ENCODE assay signal across 14 cellular contexts in genomic region chr2:96876036-96876810, GRCh38. TPM values are rescaled to one million over a fixed set of nuclear protein-coding genes. Genes with fewer than 3 reads are reported as not detected.
DNase-seq lines count a peak whose midpoint lies in the region; ATAC-seq, FAIRE-seq and TF ChIP-seq lines count a peak whose summit lies in the region.
"Had no signal": no experiment of that assay in that cellular context is flagged by ENCODE, and none has a peak within 500 bp of the region (broad histone marks: within the 10 kb centered on the region; RNA-seq: fewer than 3 reads in every experiment).

No MANE protein-coding gene starts in this region.

- H3K9ac ChIP-seq in HepG2 (ENCODE audit: insufficient read depth, low read depth, low read length) = no peak overlapping the region

- H3K79me2 ChIP-seq in HepG2 (ENCODE audit: insufficient read depth, low read length) = no peaks in the 10 kb centered on the region

- H3K4me3 Mint-ChIP-seq in activated T-cell treated with anti-CD3 and anti-CD28 coated beads, Interleukin-2, amount 50 U/mL, for 24 hours = no peak overlapping the region
- H3K4me3 Mint-ChIP-seq in WTC11 = no peak overlapping the region

- TF ChIP-seq RAD21 in HepG2 (CRISPR knock-in tag; IDR thresholded peaks at IDR 0.05) = no peak

- ATAC-seq in WTC11 (peak; percentile 25), HepG2 (peak; percentile 36), HG03045 (IDR thresholded peaks at IDR 0.05; ENCODE audit: unreplicated experiment) (no peak), HG03175 (IDR thresholded peaks at IDR 0.05; ENCODE audit: unreplicated experiment) (no peak)
- ATAC-seq: foreskin keratinocyte, left cardiac atrium had no signal

- H3K9me3 Mint-ChIP-seq in activated T-cell treated with anti-CD3 and anti-CD28 coated beads, Interleukin-2, amount 50 U/mL, for 24 hours = no peaks in the 10 kb centered on the region
- H3K9me3 Mint-ChIP-seq in WTC11 = no peaks in the 10 kb centered on the region

- POLR2A ChIA-PET in WTC11 (lab: Charles Lee) (interaction anchor here (1.0 kb wide), 1 partner anchor 18 kb away, joined by 4 read pairs; the partner anchor contains the start of gene ANKRD39), HepG2 (lab: Yijun Ruan, JAX) (interaction anchor here (1.0 kb wide), 1 partner anchor 18 kb away, joined by 6 read pairs; the partner anchor contains the start of gene ANKRD39)

- no peaks in the 10 kb centered on the region for H3K9me3 ChIP-seq in HepG2 (ENCODE audit: low read length)
- H3K9me3 ChIP-seq in tibial nerve = no peaks in the 10 kb centered on the region
- H3K9me3 ChIP-seq in stomach = no peaks in the 10 kb centered on the region

- DNase-seq in activated T-cell treated with anti-CD3 and anti-CD28 coated beads, Interleukin-2, amount 50 U/mL, for 24 hours = no peak
- DNase-seq in activated T-cell treated with anti-CD3 and anti-CD28 coated beads for 4 hours (no peak), WTC11 (ENCODE audit: low spot score) (no peak), HepG2 (ENCODE audit: low spot score) (no peak), tibial nerve (ENCODE audit: low spot score in 2 of 2) (no peak), stomach (no peak)
- DNase-seq: activated T-cell treated with anti-CD3 and anti-CD28 coated beads, Interleukin-2, amount 50 U/mL, for 48 hours; foreskin keratinocyte; left cardiac atrium; NCI-H1105 had no signal

- BruUV-seq in HepG2 (replicated peaks; lab: Mats Ljungman, UMichigan) = no TSS peak

- H3K4me3 ChIP-seq in HepG2 (replicated peaks in 1 of 3; ENCODE audit: insufficient read depth in 1 of 3, low read depth in 2 of 3, low read length in 3 of 3) = no peak overlapping the region; a peak in 1 of 6 replicates
- no peak overlapping the region for H3K4me3 ChIP-seq in tibial nerve
- no peak overlapping the region for H3K4me3 ChIP-seq in stomach
- H3K4me3 ChIP-seq: cardiac muscle cell had no signal

- 39% methylated on average over 18 of the region's 18 CpGs for WGBS in HepG2 (ENCODE audit: low lambda C conversion rate)
- 71 to 72% methylated on average over 14 to 18 of the region's 18 CpGs for WGBS in tibial nerve, 2 donors
- WGBS in stomach, 5 donors = 88 to 93% (median 93%) methylated on average over 18 of the region's 18 CpGs

- CTCF ChIA-PET in WTC11 (lab: Charles Lee) (interaction anchor here (0.7 to 4.7 kb wide), 8 partner anchors 9 to 75 kb away, joined by 3 to 45 read pairs (median 4); partner anchors contain the start of gene ANKRD39), HepG2 (lab: Yijun Ruan, JAX; ENCODE audit: low intra/inter-chr PET ratio, low total read pairs) (no interaction called here)

- H3K27me3 ChIP-seq in HepG2 (ENCODE audit: control insufficient read depth in 1 of 2, insufficient read depth in 2 of 2, low read length in 2 of 2) (peaks cover 32 to 84% of the 10 kb centered on the region in 2 experiments), tibial nerve (no peaks in the 10 kb centered on the region), stomach (no peaks in the 10 kb centered on the region)
- H3K27me3 ChIP-seq: cardiac muscle cell had no signal

- H3K4me1 Mint-ChIP-seq in activated T-cell treated with anti-CD3 and anti-CD28 coated beads, Interleukin-2, amount 50 U/mL, for 24 hours (ENCODE audit: low read depth) = peaks cover 36% of the 10 kb centered on the region
- peaks cover 75% of the 10 kb centered on the region for H3K4me1 Mint-ChIP-seq in WTC11

- H3K4me1 ChIP-seq in HepG2 (ENCODE audit: insufficient read depth, low read length) (peaks cover 8% of the 10 kb centered on the region), tibial nerve (peaks cover 0 to 64% (median 36%) of the 10 kb centered on the region in 4 donors), stomach (peaks cover 10 to 41% (median 20%) of the 10 kb centered on the region in 4 donors)

- H3K27me3 Mint-ChIP-seq in activated T-cell treated with anti-CD3 and anti-CD28 coated beads, Interleukin-2, amount 50 U/mL, for 24 hours = no peaks in the 10 kb centered on the region
- no peaks in the 10 kb centered on the region for H3K27me3 Mint-ChIP-seq in WTC11 (ENCODE audit: low read depth)

- no peaks in the 10 kb centered on the region; the same call in 1 of the 2 replicates for H4K20me1 ChIP-seq in HepG2 (ENCODE audit: insufficient read depth, low read length)

- no peaks in the 10 kb centered on the region for H3K36me3 Mint-ChIP-seq in activated T-cell treated with anti-CD3 and anti-CD28 coated beads, Interleukin-2, amount 50 U/mL, for 24 hours (ENCODE audit: low read depth)
- no peaks in the 10 kb centered on the region for H3K36me3 Mint-ChIP-seq in WTC11

- TF ChIP-seq POLR2A in HepG2 (IDR thresholded peaks at IDR 0.05; ENCODE audit: insufficient read depth in 1 of 2, low read depth in 2 of 2, low read length in 2 of 2) (no peak), tibial nerve (IDR thresholded peaks at IDR 0.05) (no peak), stomach (IDR thresholded peaks at IDR 0.05) (no peak)

- intact Hi-C loops in HepG2 (cut with micrococcal nuclease; ENCODE audit: unreplicated experiment) = no loop called here
- intact Hi-C loops in stomach (cut with DNase I; ENCODE audit: low total_unique reads) = no loop called here

- H3K27ac Mint-ChIP-seq in activated T-cell treated with anti-CD3 and anti-CD28 coated beads, Interleukin-2, amount 50 U/mL, for 24 hours = peak overlapping the region; percentile 29
- no peak overlapping the region; the same call in 1 of the 2 replicates for H3K27ac Mint-ChIP-seq in WTC11

- H2AFZ ChIP-seq in HepG2 (ENCODE audit: low read length) = no peak overlapping the region

- FAIRE-seq in HepG2 (lab: Jason Lieb, UNC) = no peak
- FAIRE-seq: G401.6 had no signal

- H3K36me3 ChIP-seq in HepG2 (replicated peaks in 1 of 2; ENCODE audit: control insufficient read depth in 1 of 2, insufficient read depth in 2 of 2, low read length in 2 of 2) (no peaks in the 10 kb centered on the region), tibial nerve (no peaks in the 10 kb centered on the region), stomach (no peaks in the 10 kb centered on the region)
- H3K36me3 ChIP-seq: cardiac muscle cell had no signal

- no peak overlapping the region for H3K27ac ChIP-seq in HepG2 (ENCODE audit: extremely low read length, insufficient read depth, low read length)
- peak overlapping the region in 3 of 4 donors; percentile 5 to 99 (median 98) for H3K27ac ChIP-seq in tibial nerve
- no peak overlapping the region for H3K27ac ChIP-seq in stomach
- H3K27ac ChIP-seq: cardiac muscle cell, foreskin keratinocyte had no signal

- in situ Hi-C loops in HepG2 (cut with HindIII; ENCODE audit: extremely low pct_ligation_motif_present, low pct_unique_long_range_greater_than_20kb) = no loop called here

- H3K4me2 ChIP-seq in HepG2 (ENCODE audit: low read depth, low read length) = no peak overlapping the region

- no peak for TF ChIP-seq EP300 in HepG2 (IDR thresholded peaks at IDR 0.05; ENCODE audit: low read depth in 2 of 2, low read length in 2 of 2)
- no peak for TF ChIP-seq EP300 in HepG2 (CRISPR knock-in tag; IDR thresholded peaks at IDR 0.05; ENCODE audit: borderline replicate concordance)
- TF ChIP-seq EP300 in tibial nerve (IDR thresholded peaks at IDR 0.05) = no peak
- TF ChIP-seq EP300 in stomach (IDR thresholded peaks at IDR 0.05) = no peak

- TF ChIP-seq CTCF in WTC11 (IDR thresholded peaks at IDR 0.05) = no peak
- no peak for TF ChIP-seq CTCF in HepG2 (CRISPR knock-in tag; IDR thresholded peaks at IDR 0.05)
- TF ChIP-seq CTCF in tibial nerve (IDR thresholded peaks at IDR 0.05) = no peak
- no peak for TF ChIP-seq CTCF in stomach (IDR thresholded peaks at IDR 0.05)

RNA-seq across cellular contexts. Expression of gene SEMA4C, which starts 6.3 kb away (rescaled TPM):
- total RNA-seq in WTC11 (2021) = 80.0 to 81.6 TPM (median 80.4 TPM) in 3 replicates
- total RNA-seq in HepG2 (2016; rRNA removed; fragmentation: Illumina TruSeq; extraction: Trizol) = 11.3 and 25.9 TPM in 2 replicates
- total RNA-seq in HepG2 (2016; cell fraction: cytosol; rRNA removed; fragmentation: Illumina TruSeq; extraction: Trizol; ENCODE audit: low read depth) = 3.5 and 4.2 TPM in 2 replicates
- total RNA-seq in HepG2 (2016; cell fraction: insoluble cytoplasmic fraction; rRNA removed; fragmentation: Illumina TruSeq; extraction: Trizol) = 8.4 and 25.7 TPM in 2 replicates
- total RNA-seq in HepG2 (2016; cell fraction: membrane; rRNA removed; fragmentation: Illumina TruSeq; extraction: Trizol) = 10.9 and 11.4 TPM in 2 replicates
- total RNA-seq in HepG2 (2016; cell fraction: nucleus; rRNA removed; fragmentation: Illumina TruSeq; extraction: Trizol) = 22.1 and 28.3 TPM in 2 replicates
- 46.6 and 69.2 TPM in 2 replicates for polyA plus RNA-seq in HepG2 (2011; rRNA removed)
- polyA plus RNA-seq in HepG2 (2011; cell fraction: cytosol; rRNA removed) = 33.4 and 47.8 TPM in 2 replicates
- polyA plus RNA-seq in HepG2 (2011; cell fraction: nucleus; rRNA removed) = 135 and 157 TPM in 2 replicates
- 27.3 and 39.4 TPM in 2 replicates for polyA plus RNA-seq in HepG2 (2012)
- polyA plus RNA-seq in HepG2 (2016; cell fraction: cytosol; fragmentation: Illumina TruSeq; extraction: Trizol; ENCODE audit: low read depth) = 1.0 and 1.2 TPM in 2 replicates
- polyA plus RNA-seq in HepG2 (2016; cell fraction: insoluble cytoplasmic fraction; fragmentation: Illumina TruSeq; extraction: Trizol; ENCODE audit: low read depth) = 6.0 and 8.4 TPM in 2 replicates
- polyA plus RNA-seq in HepG2 (2016; cell fraction: membrane; fragmentation: Illumina TruSeq; extraction: Trizol; ENCODE audit: low read depth) = 3.1 and 3.2 TPM in 2 replicates
- 51.6 and 60.2 TPM in 2 replicates for polyA plus RNA-seq in HepG2 (2016; cell fraction: nucleus; fragmentation: Illumina TruSeq; extraction: Trizol; ENCODE audit: insufficient read depth, low read depth)
- 29.1 and 175 TPM in 2 replicates for polyA minus RNA-seq in HepG2 (2011; rRNA and poly(A)+ RNA removed; ENCODE audit: low replicate concordance)
- polyA minus RNA-seq in HepG2 (2011; cell fraction: cytosol; rRNA and poly(A)+ RNA removed) = 41.8 and 45.0 TPM in 2 replicates
- polyA minus RNA-seq in HepG2 (2011; cell fraction: nucleus; rRNA and poly(A)+ RNA removed) = 25.8 and 31.7 TPM in 2 replicates
- total RNA-seq in tibial nerve = 100 to 1,000 TPM; 120 to 181 (median 147) TPM
- total RNA-seq in stomach = 10 to 100 TPM; 10.7 to 78.8 (median 24.4) TPM
- polyA plus RNA-seq in stomach = 10 to 100 TPM in 1 of 3 donors, 1 to 10 TPM in 2; 5.7 to 15.8 (median 8.0) TPM

RNA-seq across cellular contexts. Expression of gene ANKRD39, which starts 18.4 kb away (rescaled TPM):
- total RNA-seq in WTC11 (2021) (16.2 to 17.9 TPM (median 17.0 TPM) in 3 replicates), HepG2 (2016; rRNA removed; fragmentation: Illumina TruSeq; extraction: Trizol) (23.2 and 26.7 TPM in 2 replicates), tibial nerve (10 to 100 TPM; 13.8 to 23.7 (median 19.5) TPM), stomach (10 to 100 TPM in 3 of 5 donors, 1 to 10 TPM in 2; 2.8 to 32.1 (median 11.3) TPM)
- total RNA-seq in HepG2 (2016; cell fraction: cytosol; rRNA removed; fragmentation: Illumina TruSeq; extraction: Trizol; ENCODE audit: low read depth) = 40.7 and 45.8 TPM in 2 replicates
- 26.3 and 27.1 TPM in 2 replicates for total RNA-seq in HepG2 (2016; cell fraction: insoluble cytoplasmic fraction; rRNA removed; fragmentation: Illumina TruSeq; extraction: Trizol)
- 37.4 and 41.3 TPM in 2 replicates for total RNA-seq in HepG2 (2016; cell fraction: membrane; rRNA removed; fragmentation: Illumina TruSeq; extraction: Trizol)
- 10.3 and 11.7 TPM in 2 replicates for total RNA-seq in HepG2 (2016; cell fraction: nucleus; rRNA removed; fragmentation: Illumina TruSeq; extraction: Trizol)
- polyA plus RNA-seq in HepG2 (2011; rRNA removed) (24.8 and 27.8 TPM in 2 replicates), stomach (10 to 100 TPM; 11.5 to 18.0 (median 14.1) TPM)
- polyA plus RNA-seq in HepG2 (2011; cell fraction: cytosol; rRNA removed) = 18.3 and 31.5 TPM in 2 replicates
- polyA plus RNA-seq in HepG2 (2011; cell fraction: nucleus; rRNA removed) = 24.2 and 29.2 TPM in 2 replicates
- 14.6 and 20.3 TPM in 2 replicates for polyA plus RNA-seq in HepG2 (2012)
- 55.3 and 63.9 TPM in 2 replicates for polyA plus RNA-seq in HepG2 (2016; cell fraction: cytosol; fragmentation: Illumina TruSeq; extraction: Trizol; ENCODE audit: low read depth)
- polyA plus RNA-seq in HepG2 (2016; cell fraction: insoluble cytoplasmic fraction; fragmentation: Illumina TruSeq; extraction: Trizol; ENCODE audit: low read depth) = 33.9 and 35.0 TPM in 2 replicates
- 40.8 and 47.0 TPM in 2 replicates for polyA plus RNA-seq in HepG2 (2016; cell fraction: membrane; fragmentation: Illumina TruSeq; extraction: Trizol; ENCODE audit: low read depth)
- 23.0 and 24.9 TPM in 2 replicates for polyA plus RNA-seq in HepG2 (2016; cell fraction: nucleus; fragmentation: Illumina TruSeq; extraction: Trizol; ENCODE audit: insufficient read depth, low read depth)
- 10.9 and 17.9 TPM in 2 replicates for polyA minus RNA-seq in HepG2 (2011; rRNA and poly(A)+ RNA removed; ENCODE audit: low replicate concordance)
- polyA minus RNA-seq in HepG2 (2011; cell fraction: cytosol; rRNA and poly(A)+ RNA removed) = 4.6 and 5.6 TPM in 2 replicates
- polyA minus RNA-seq in HepG2 (2011; cell fraction: nucleus; rRNA and poly(A)+ RNA removed) = 8.2 and 14.2 TPM in 2 replicates

RNA-seq across cellular contexts. Expression of gene ANKRD23, which starts 32.4 kb away (rescaled TPM):
- total RNA-seq in WTC11 (2021) (2.5 to 4.1 TPM (median 3.2 TPM) in 3 replicates), HepG2 (2016; rRNA removed; fragmentation: Illumina TruSeq; extraction: Trizol) (0.35 and 1.5 TPM in 2 replicates), tibial nerve (10 to 100 TPM in 2 of 4 donors, 1 to 10 TPM in 2; 6.1 to 23.1 (median 11.2) TPM), stomach (1 to 10 TPM in 4 of 5 donors, not detected in 1; 1.3 to 3.6 (median 2.0) TPM)
- total RNA-seq in HepG2 (2016; cell fraction: cytosol; rRNA removed; fragmentation: Illumina TruSeq; extraction: Trizol; ENCODE audit: low read depth) = 0.35 and 0.51 TPM in 2 replicates
- 0.61 and 2.2 TPM in 2 replicates for total RNA-seq in HepG2 (2016; cell fraction: insoluble cytoplasmic fraction; rRNA removed; fragmentation: Illumina TruSeq; extraction: Trizol)
- total RNA-seq in HepG2 (2016; cell fraction: membrane; rRNA removed; fragmentation: Illumina TruSeq; extraction: Trizol) = 0.77 and 0.90 TPM in 2 replicates
- 2.3 and 2.8 TPM in 2 replicates for total RNA-seq in HepG2 (2016; cell fraction: nucleus; rRNA removed; fragmentation: Illumina TruSeq; extraction: Trizol)
- polyA plus RNA-seq in HepG2 (2011; rRNA removed) (1.6 and 2.7 TPM in 2 replicates), stomach (1 to 10 TPM in 2 of 3 donors, under 1 TPM in 1; 1.00 to 2.9 (median 2.4) TPM)
- polyA plus RNA-seq in HepG2 (2011; cell fraction: cytosol; rRNA removed) = 0.71 and 0.90 TPM in 2 replicates
- polyA plus RNA-seq in HepG2 (2011; cell fraction: nucleus; rRNA removed) = 17.9 and 22.1 TPM in 2 replicates
- 0.72 and 2.1 TPM in 2 replicates for polyA plus RNA-seq in HepG2 (2012)
- 0.47 and 0.50 TPM in 2 replicates for polyA plus RNA-seq in HepG2 (2016; cell fraction: cytosol; fragmentation: Illumina TruSeq; extraction: Trizol; ENCODE audit: low read depth)
- 0.32 and 0.50 TPM in 2 replicates for polyA plus RNA-seq in HepG2 (2016; cell fraction: insoluble cytoplasmic fraction; fragmentation: Illumina TruSeq; extraction: Trizol; ENCODE audit: low read depth)
- polyA plus RNA-seq in HepG2 (2016; cell fraction: membrane; fragmentation: Illumina TruSeq; extraction: Trizol; ENCODE audit: low read depth) = 0.47 and 0.74 TPM in 2 replicates
- 9.2 and 10.4 TPM in 2 replicates for polyA plus RNA-seq in HepG2 (2016; cell fraction: nucleus; fragmentation: Illumina TruSeq; extraction: Trizol; ENCODE audit: insufficient read depth, low read depth)
- polyA minus RNA-seq in HepG2 (2011; rRNA and poly(A)+ RNA removed; ENCODE audit: low replicate concordance) = 1.6 and 5.1 TPM in 2 replicates
- not detected in 2 replicates for polyA minus RNA-seq in HepG2 (2011; cell fraction: cytosol; rRNA and poly(A)+ RNA removed)
- 3.9 and 4.1 TPM in 2 replicates for polyA minus RNA-seq in HepG2 (2011; cell fraction: nucleus; rRNA and poly(A)+ RNA removed)

Comparison
In these comparisons a context has a peak if more than half of its experiments do, and no peak if none do; other contexts are left out.
1. ATAC-seq: peak in WTC11 (single experiment) and HepG2 (single experiment); none in HG03045 (single experiment) and HG03175 (single experiment).
2. H3K27ac ChIP-seq: peak in tibial nerve (3 of 4); none in HepG2 (single experiment) and stomach (0 of 5).